1 cellular context compared by ENCODE assay signal in the genomic region with DNA sequence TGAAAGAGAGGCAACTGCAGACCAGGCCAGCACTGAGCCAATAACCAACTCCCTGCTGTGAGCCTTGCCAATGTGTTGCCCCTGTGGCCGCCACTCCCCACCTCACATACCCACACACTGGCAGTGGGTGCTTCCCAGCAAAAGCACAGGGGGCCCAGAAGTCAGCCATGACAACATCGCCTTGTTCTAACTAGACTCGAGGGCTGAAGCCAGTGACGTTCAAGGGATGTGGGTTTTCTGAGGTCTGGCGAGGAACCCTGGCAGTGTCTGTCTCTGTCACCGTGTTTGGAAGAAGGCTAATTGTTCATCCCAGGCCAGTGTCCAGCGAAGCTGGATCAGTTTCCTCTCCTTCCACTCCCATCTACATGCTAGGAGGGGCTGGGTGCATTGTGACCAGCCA.
TF ChIP-seq lines count a peak whose summit lies in the region.

No MANE protein-coding gene starts in this region.

TF ChIP-seq in H1, 55 proteins besides CTCF, POLR2A, EP300 and RAD21 (continued from another document):
- TF ChIP-seq SP4 (IDR thresholded peaks at IDR 0.05; ENCODE audit: low read length), result no peak
